8 cellular contexts compared by ENCODE assay signal in the genomic region with DNA sequence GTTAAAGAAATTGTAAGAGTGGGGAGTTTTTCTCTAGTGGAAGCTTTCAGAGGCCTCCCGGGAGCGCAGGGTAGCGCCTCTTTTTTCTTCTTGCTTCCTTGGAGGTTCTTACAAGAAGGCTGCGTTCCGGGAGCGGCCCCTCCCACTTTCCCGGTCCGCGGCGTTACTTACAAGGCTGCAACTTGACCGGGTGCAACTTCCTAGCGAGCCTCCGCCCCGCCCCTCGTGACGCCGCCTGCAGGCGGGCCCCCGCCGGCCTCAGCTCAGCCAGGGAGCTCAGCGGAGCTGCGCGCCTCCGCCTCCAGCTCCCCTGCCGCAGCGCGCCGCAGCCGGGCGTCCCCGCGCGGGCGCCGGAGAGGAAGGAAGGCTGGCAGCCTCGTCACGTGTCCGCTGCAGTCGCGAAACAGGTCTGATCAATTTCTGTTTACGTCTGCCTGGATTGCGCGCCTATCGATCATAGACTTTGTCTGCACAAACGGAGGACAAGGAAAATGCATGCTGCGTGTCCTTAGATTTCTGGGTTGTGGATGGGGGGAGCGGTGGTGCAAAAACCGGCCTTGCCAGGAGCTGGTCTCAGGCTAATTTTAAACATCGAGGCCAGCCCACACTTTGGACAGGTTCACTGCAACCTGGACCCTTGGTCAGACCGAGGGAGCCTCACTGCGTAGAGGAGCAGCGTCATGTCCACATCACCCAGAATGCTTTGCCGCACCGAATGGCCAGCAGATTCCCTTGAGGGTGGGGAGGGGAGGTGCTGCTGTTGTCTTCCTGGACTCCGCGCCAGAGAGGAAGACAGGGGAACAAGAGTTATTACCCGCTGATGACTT. TPM values are rescaled to one million over a fixed set of nuclear protein-coding genes. Genes with fewer than 3 reads are reported as not detected.
DNase-seq lines count a peak whose midpoint lies in the region; ATAC-seq, FAIRE-seq and TF ChIP-seq lines count a peak whose summit lies in the region.

Gene FAM217B (plus strand): TSS at position 261 of the 827 bp plus-strand sequence. CDS start 3,555 bp downstream, outside the sequence.
Gene PPP1R3D (minus strand): TSS at position 177 of the 827 bp plus-strand sequence. CDS start 374 bp downstream, outside the sequence.

- peaks cover 19 to 50% of the 10 kb centered on the region in 2 donors for H3K4me1 ChIP-seq in adrenal gland (replicated peaks in 1 of 2)
- peaks cover 3 to 67% (median 51%) of the 10 kb centered on the region in 12 donors for H3K4me1 ChIP-seq in heart left ventricle
- H3K4me1 ChIP-seq in upper lobe of right lung = peaks cover 46% of the 10 kb centered on the region

- peak within 1 kb of the TSS; percentile 95 to 100 (median 96) for H3K27ac ChIP-seq in adrenal gland
- H3K27ac ChIP-seq in heart left ventricle = peak within 1 kb of the TSS; percentile 90 to 99 (median 96)
- H3K27ac ChIP-seq in upper lobe of right lung = peak within 1 kb of the TSS; percentile 99

- peak; percentile 95 for DNase-seq in GM12891 (ENCODE audit: insufficient read length, low spot score)
- peak; percentile 94 to 97 (median 96) for DNase-seq in NCI-H1417 (lab: John Stamatoyannopoulos, UW)
- DNase-seq in SW480 (ENCODE audit: low spot score) = peak; percentile 93
- DNase-seq in adrenal gland = peak; percentile 94 to 99 (median 97)
- DNase-seq in heart left ventricle = peak; percentile 98 to 99 (median 98)
- peak; percentile 99 for DNase-seq in posterior vena cava (ENCODE audit: low spot score)
- peak; percentile 99 for DNase-seq in upper lobe of right lung

- WGBS in adrenal gland, 4 donors = 0 to 1% (median 0%) methylated on average over 20 to 57 of the region's 57 CpGs
- 0 to 1% (median 1%) methylated on average over 20 to 57 of the region's 57 CpGs for WGBS in heart left ventricle, 4 donors

- peak; percentile 70; the same call in 1 of the 2 replicates for TF ChIP-seq POLR2A in GM12891 (IDR thresholded peaks at IDR 0.05; ENCODE audit: low read depth, low read length)
- TF ChIP-seq POLR2A in adrenal gland (IDR thresholded peaks at IDR 0.05) = peak; percentile 87 to 97
- peak in 1 of 2 donors; percentile 88 for TF ChIP-seq POLR2A in heart left ventricle (IDR thresholded peaks at IDR 0.05)

- H3K27me3 ChIP-seq in adrenal gland (no peaks in the 10 kb centered on the region), heart left ventricle (no peaks in the 10 kb centered on the region), upper lobe of right lung (no peaks in the 10 kb centered on the region)

- intact Hi-C loops in adrenal gland (cut with DNase I) (no loop called here), heart left ventricle (cut with DNase I) (loop anchor here in 5 of 10 donors (10.0 kb wide), 3 partner anchors 94 to 114 kb away; no protein-coding TSS in a partner anchor), posterior vena cava (cut with DNase I) (no loop called here), upper lobe of right lung (cut with DNase I) (no loop called here)

- H3K36me3 ChIP-seq in adrenal gland (replicated peaks in 1 of 2) = peaks cover 0 to 24% of the 10 kb centered on the region in 2 donors
- H3K36me3 ChIP-seq in heart left ventricle = peaks cover 0 to 38% (median 34%) of the 10 kb centered on the region in 9 donors
- H3K36me3 ChIP-seq in upper lobe of right lung = peaks cover 34% of the 10 kb centered on the region

- H3K9me3 ChIP-seq in adrenal gland (replicated peaks in 1 of 3) = no peaks in the 10 kb centered on the region
- H3K9me3 ChIP-seq in heart left ventricle = no peaks in the 10 kb centered on the region
- no peaks in the 10 kb centered on the region for H3K9me3 ChIP-seq in upper lobe of right lung

- peak in 1 of 6 experiments; percentile 12 for TF ChIP-seq CTCF in adrenal gland (IDR thresholded peaks at IDR 0.05)
- peak in 6 of 12 donors; percentile 15 to 46 (median 30) for TF ChIP-seq CTCF in heart left ventricle (IDR thresholded peaks at IDR 0.05)
- TF ChIP-seq CTCF in upper lobe of right lung (IDR thresholded peaks at IDR 0.05) = peak; percentile 24

- FAIRE-seq in GM12891 (lab: Jason Lieb, UNC) = peak; percentile 94

- ATAC-seq in HG02763 (IDR thresholded peaks at IDR 0.05; ENCODE audit: unreplicated experiment) = peak; percentile 93
- peak; percentile 89 to 96 (median 94) for ATAC-seq in heart left ventricle
- ATAC-seq in upper lobe of right lung = peak; percentile 98

- H3K4me3 ChIP-seq in adrenal gland (peak within 1 kb of the TSS in 3 of 4 donors; percentile 54 to 85 (median 69)), heart left ventricle (peak within 1 kb of the TSS; percentile 49 to 90 (median 76)), upper lobe of right lung (peak within 1 kb of the TSS; percentile 87)

TF ChIP-seq in GM12891, 5 proteins besides CTCF, POLR2A, EP300 and RAD21:
- TF ChIP-seq TAF1 (IDR thresholded peaks at IDR 0.05; ENCODE audit: low read depth, low read length) = peak; percentile 66; the same call in 1 of the 2 replicates
- TF ChIP-seq POLR2AphosphoS5 (IDR thresholded peaks at IDR 0.05; ENCODE audit: low read depth, low read length) = peak; percentile 69; the same call in 1 of the 2 replicates
- TF ChIP-seq SPI1 (IDR thresholded peaks at IDR 0.05; ENCODE audit: low read depth, low read length) = no peak
- TF ChIP-seq PAX5 (IDR thresholded peaks at IDR 0.05; ENCODE audit: insufficient read depth, low read length, severe bottlenecking) = no peak
- 0 out of 2 replicates have a peak, but pooled peaks have one; percentile 13 for TF ChIP-seq POU2F2 (IDR thresholded peaks at IDR 0.05; ENCODE audit: low read depth, low read length)

RNA-seq across cellular contexts. Expression of gene FAM217B, which starts in this region (rescaled TPM):
- polyA plus RNA-seq in GM12891 (2012; ENCODE audit: low read depth, missing spikeins) = 3.3 TPM
- total RNA-seq in adrenal gland (10 to 100 TPM in 2 of 8 donors, 1 to 10 TPM in 6; 4.0 to 12.9 (median 8.2) TPM), heart left ventricle (10 to 100 TPM; 16.7 to 38.0 (median 26.4) TPM), posterior vena cava (10 to 100 TPM in 1 of 2 donors, 1 to 10 TPM in 1; 8.2 to 11.2 TPM), upper lobe of right lung (24.3 TPM)
- polyA plus RNA-seq in adrenal gland (1 to 10 TPM; 1.6 to 9.3 (median 3.9) TPM), heart left ventricle (1 to 10 TPM; 5.8 to 6.3 TPM)

RNA-seq across cellular contexts. Expression of gene PPP1R3D, which starts in this region (rescaled TPM):
- polyA plus RNA-seq in GM12891 (2012; ENCODE audit: low read depth, missing spikeins) = 1.3 TPM
- total RNA-seq in adrenal gland = 1 to 10 TPM; 5.4 to 9.1 (median 8.1) TPM
- 1 to 10 TPM; 2.1 to 5.2 (median 3.0) TPM for polyA plus RNA-seq in adrenal gland
- 10 to 100 TPM in 8 of 9 donors, 1 to 10 TPM in 1; 9.1 to 14.7 (median 12.7) TPM for total RNA-seq in heart left ventricle
- polyA plus RNA-seq in heart left ventricle = 1 to 10 TPM; 5.6 to 5.8 TPM
- 1 to 10 TPM; 7.2 to 9.2 TPM for total RNA-seq in posterior vena cava
- total RNA-seq in upper lobe of right lung = 11.2 TPM

Comparison
In these comparisons a context has a peak if more than half of its experiments do, and no peak if none do; other contexts are left out.
1. Peak in every context shown above with its lines: DNase-seq, ATAC-seq, H3K4me3 ChIP-seq and H3K27ac ChIP-seq.